In the genomic region with DNA sequence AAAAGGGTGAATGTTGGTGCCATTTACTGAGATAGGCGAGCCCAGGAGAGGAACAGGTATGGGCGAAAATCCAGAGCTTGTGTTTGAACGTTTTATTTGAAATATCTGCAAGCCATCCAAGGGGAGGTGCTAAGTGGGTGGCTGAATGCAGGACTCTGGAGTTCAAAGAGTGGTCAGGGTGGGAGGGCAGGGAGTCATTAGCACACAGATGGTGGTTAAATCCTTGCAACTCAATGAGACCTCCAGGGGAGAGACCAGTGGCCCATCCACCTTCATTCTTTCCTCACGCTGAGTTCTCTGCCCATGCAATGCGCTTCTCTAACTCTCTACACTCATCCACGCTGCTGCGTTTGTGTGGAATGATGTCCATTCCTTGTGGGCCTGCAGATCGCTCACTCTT, we compare ENCODE assay signal across 30 cellular contexts.
"Had no signal": no experiment of that assay in that cellular context is flagged by ENCODE, and none has a peak within 500 bp of the region (broad histone marks: within the 10 kb centered on the region; RNA-seq: fewer than 3 reads in every experiment).

No MANE protein-coding gene starts in this region.

- H3K36me3 ChIP-seq: ascending aorta, brain microvascular endothelial cell, esophagus squamous epithelium, gastroesophageal sphincter, heart right ventricle had no signal

- H3K27ac ChIP-seq: ascending aorta, brain microvascular endothelial cell, coronary artery, dorsolateral prefrontal cortex, epithelial cell of prostate, esophagus squamous epithelium, gastroesophageal sphincter, heart right ventricle had no signal

- H3K27ac Mint-ChIP-seq: activated CD4-positive, alpha-beta memory T cell treated with anti-CD3 and anti-CD28 coated beads, Interleukin-2, amount 10 ng/mL, durations not matched to agents 7 days and 5 days; activated CD4-positive, alpha-beta T cell treated with anti-CD3 and anti-CD28 coated beads, Interleukin-2, amount 10 ng/mL, durations not matched to agents 7 days and 5 days; activated naive CD4-positive, alpha-beta T cell treated with anti-CD3 and anti-CD28 coated beads, Interleukin-2, amount 10 ng/mL, durations not matched to agents 7 days and 5 days; activated naive CD4-positive, alpha-beta T cell treated with anti-CD3 and anti-CD28 coated beads, Interleukin-2, amount 50 U/mL, for 72 hours; activated naive CD8-positive, alpha-beta T cell treated with anti-CD3 and anti-CD28 coated beads, Interleukin-2, amount 10 ng/mL, durations not matched to agents 7 days and 5 days; activated T-cell treated with anti-CD3 and anti-CD28 coated beads, Interleukin-2, amount 50 U/mL, for 24 hours; activated T-cell treated with anti-CD3 and anti-CD28 coated beads, Interleukin-2, amount 50 U/mL, for 72 hours; dendritic cell treated with granulocyte-macrophage colony-stimulating factor and Interleukin-4, amounts not matched to agents 40 ng/mL and 50 ng/mL, for 4 days; effector memory CD8-positive, alpha-beta T cell had no signal

- H3K27me3 ChIP-seq: ascending aorta, brain microvascular endothelial cell, esophagus squamous epithelium, gastroesophageal sphincter, heart right ventricle had no signal

- ATAC-seq: activated naive CD4-positive, alpha-beta T cell treated with anti-CD3 and anti-CD28 coated beads, Interleukin-2, amount 50 U/mL, for 72 hours; activated T-cell treated with anti-CD3 and anti-CD28 coated beads, Interleukin-2, amount 50 U/mL, for 72 hours; effector memory CD8-positive, alpha-beta T cell; gastroesophageal sphincter; heart right ventricle had no signal

- H3K4me1 Mint-ChIP-seq: activated CD4-positive, alpha-beta memory T cell treated with anti-CD3 and anti-CD28 coated beads, Interleukin-2, amount 10 ng/mL, durations not matched to agents 7 days and 5 days; activated CD4-positive, alpha-beta T cell treated with anti-CD3 and anti-CD28 coated beads, Interleukin-2, amount 10 ng/mL, durations not matched to agents 7 days and 5 days; activated naive CD4-positive, alpha-beta T cell treated with anti-CD3 and anti-CD28 coated beads, Interleukin-2, amount 10 ng/mL, durations not matched to agents 7 days and 5 days; activated naive CD8-positive, alpha-beta T cell treated with anti-CD3 and anti-CD28 coated beads, Interleukin-2, amount 10 ng/mL, durations not matched to agents 7 days and 5 days; central memory CD8-positive, alpha-beta T cell had no signal

- H3K4me3 ChIP-seq: ascending aorta, coronary artery, dorsolateral prefrontal cortex, esophagus squamous epithelium, gastroesophageal sphincter, heart right ventricle had no signal

- H3K4me1 ChIP-seq: ascending aorta, esophagus squamous epithelium, gastroesophageal sphincter, heart right ventricle had no signal

- H3K9me3 Mint-ChIP-seq: activated CD4-positive, alpha-beta memory T cell treated with anti-CD3 and anti-CD28 coated beads, Interleukin-2, amount 10 ng/mL, durations not matched to agents 7 days and 5 days; activated naive CD4-positive, alpha-beta T cell treated with anti-CD3 and anti-CD28 coated beads, Interleukin-2, amount 10 ng/mL, durations not matched to agents 7 days and 5 days; activated naive CD4-positive, alpha-beta T cell treated with anti-CD3 and anti-CD28 coated beads, Interleukin-2, amount 50 U/mL, for 72 hours; activated naive CD8-positive, alpha-beta T cell treated with anti-CD3 and anti-CD28 coated beads, Interleukin-2, amount 10 ng/mL, durations not matched to agents 7 days and 5 days; activated T-cell treated with anti-CD3 and anti-CD28 coated beads, Interleukin-2, amount 50 U/mL, for 24 hours; dendritic cell treated with granulocyte-macrophage colony-stimulating factor and Interleukin-4, amounts not matched to agents 40 ng/mL and 50 ng/mL, for 4 days; effector memory CD8-positive, alpha-beta T cell had no signal

- H3K4me3 Mint-ChIP-seq: activated CD4-positive, alpha-beta memory T cell treated with anti-CD3 and anti-CD28 coated beads, Interleukin-2, amount 10 ng/mL, durations not matched to agents 7 days and 5 days; activated CD4-positive, alpha-beta T cell treated with anti-CD3 and anti-CD28 coated beads, Interleukin-2, amount 10 ng/mL, durations not matched to agents 7 days and 5 days; activated naive CD4-positive, alpha-beta T cell treated with anti-CD3 and anti-CD28 coated beads, Interleukin-2, amount 10 ng/mL, durations not matched to agents 7 days and 5 days; activated naive CD8-positive, alpha-beta T cell treated with anti-CD3 and anti-CD28 coated beads, Interleukin-2, amount 10 ng/mL, durations not matched to agents 7 days and 5 days; activated T-cell treated with anti-CD3 and anti-CD28 coated beads, Interleukin-2, amount 50 U/mL, for 24 hours; activated T-cell treated with anti-CD3 and anti-CD28 coated beads, Interleukin-2, amount 50 U/mL, for 72 hours; central memory CD8-positive, alpha-beta T cell; dendritic cell treated with granulocyte-macrophage colony-stimulating factor and Interleukin-4, amounts not matched to agents 40 ng/mL and 50 ng/mL, for 4 days; effector memory CD8-positive, alpha-beta T cell had no signal

- H3K9me3 ChIP-seq: ascending aorta, esophagus squamous epithelium, gastroesophageal sphincter, heart right ventricle had no signal

- H3K27me3 Mint-ChIP-seq: activated CD4-positive, alpha-beta memory T cell treated with anti-CD3 and anti-CD28 coated beads, Interleukin-2, amount 10 ng/mL, durations not matched to agents 7 days and 5 days; activated CD4-positive, alpha-beta T cell treated with anti-CD3 and anti-CD28 coated beads, Interleukin-2, amount 10 ng/mL, durations not matched to agents 7 days and 5 days; activated naive CD4-positive, alpha-beta T cell treated with anti-CD3 and anti-CD28 coated beads, Interleukin-2, amount 10 ng/mL, durations not matched to agents 7 days and 5 days; activated naive CD8-positive, alpha-beta T cell treated with anti-CD3 and anti-CD28 coated beads, Interleukin-2, amount 10 ng/mL, durations not matched to agents 7 days and 5 days; activated T-cell treated with anti-CD3 and anti-CD28 coated beads, Interleukin-2, amount 50 U/mL, for 24 hours; central memory CD8-positive, alpha-beta T cell; dendritic cell treated with granulocyte-macrophage colony-stimulating factor and Interleukin-4, amounts not matched to agents 40 ng/mL and 50 ng/mL, for 4 days; effector memory CD8-positive, alpha-beta T cell had no signal

- H3K36me3 Mint-ChIP-seq: activated naive CD4-positive, alpha-beta T cell treated with anti-CD3 and anti-CD28 coated beads, Interleukin-2, amount 10 ng/mL, durations not matched to agents 7 days and 5 days; activated naive CD4-positive, alpha-beta T cell treated with anti-CD3 and anti-CD28 coated beads, Interleukin-2, amount 50 U/mL, for 72 hours; activated naive CD8-positive, alpha-beta T cell treated with anti-CD3 and anti-CD28 coated beads, Interleukin-2, amount 10 ng/mL, durations not matched to agents 7 days and 5 days had no signal

- DNase-seq: activated CD4-positive, alpha-beta memory T cell treated with anti-CD3 and anti-CD28 coated beads, Interleukin-2, amount 10 ng/mL, durations not matched to agents 7 days and 5 days; activated CD4-positive, alpha-beta T cell treated with anti-CD3 and anti-CD28 coated beads for 1 hour; activated CD4-positive, alpha-beta T cell treated with anti-CD3 and anti-CD28 coated beads for 4 hours; activated CD4-positive, alpha-beta T cell treated with anti-CD3 and anti-CD28 coated beads, Interleukin-2, amount 10 ng/mL, durations not matched to agents 7 days and 5 days; activated CD4-positive, alpha-beta T cell treated with anti-CD3 and anti-CD28 coated beads, Interleukin-2, amount 50 U/mL, for 4 hours; activated CD8-positive, alpha-beta memory T cell treated with anti-CD3 and anti-CD28 coated beads, Interleukin-2, amount 50 U/mL, for 48 hours; activated gamma-delta T cell; activated naive CD4-positive, alpha-beta T cell; activated naive CD4-positive, alpha-beta T cell treated with anti-CD3 and anti-CD28 coated beads, Interleukin-2, amount 10 ng/mL, durations not matched to agents 7 days and 5 days; activated naive CD8-positive, alpha-beta T cell treated with anti-CD3 and anti-CD28 coated beads, Interleukin-2, amount 10 ng/mL, durations not matched to agents 7 days and 5 days; activated T-cell treated with anti-CD3 and anti-CD28 coated beads for 4 hours; activated T-cell treated with anti-CD3 and anti-CD28 coated beads, Interleukin-2, amount 50 U/mL, for 24 hours; activated T-cell treated with anti-CD3 and anti-CD28 coated beads, Interleukin-2, amount 50 U/mL, for 72 hours; brain microvascular endothelial cell; dorsolateral prefrontal cortex; effector memory CD8-positive, alpha-beta T cell; esophagus squamous epithelium; foreskin melanocyte; heart right ventricle; T-helper 2 cell had no signal

- FAIRE-seq: bronchial epithelial cell, endometrium, endothelial cell of umbilical vein had no signal
